8 cellular contexts compared by ENCODE assay signal in genomic region chr12:102479099-102479887, GRCh38. TPM values are rescaled to one million over a fixed set of nuclear protein-coding genes. Genes with fewer than 3 reads are reported as not detected.
DNase-seq lines count a peak whose midpoint lies in the region; ATAC-seq, FAIRE-seq and TF ChIP-seq lines count a peak whose summit lies in the region.

No MANE protein-coding gene starts in this region.

- H3K4me3 ChIP-seq in Loucy (ENCODE audit: low read length, poor library complexity, severe bottlenecking), result peak overlapping the region; percentile 47
- peak overlapping the region; percentile 39 for H3K4me3 ChIP-seq in fibroblast of villous mesenchyme (ENCODE audit: low read depth, low read length)

- no peak overlapping the region for H3K4me3 Mint-ChIP-seq in stimulated activated naive B cell treated with anti-CD40 and anti-IgM and Interleukin-4, amounts not matched to agents 10 μg/mL and 1 μg/mL and 100 μg/mL, for 72 hours

- peak overlapping the region; percentile 75 for H3K4me2 ChIP-seq in Loucy (ENCODE audit: low read depth, low read length, poor library complexity, severe bottlenecking)

- no peak overlapping the region for H3K9ac ChIP-seq in Loucy (ENCODE audit: low read depth, low read length, poor library complexity, severe bottlenecking)

- TF ChIP-seq CTCF in Loucy (conservative IDR thresholded peaks at IDR 0.05; ENCODE audit: low read length) (no peak), fibroblast of villous mesenchyme (IDR thresholded peaks at IDR 0.05; ENCODE audit: insufficient read depth, low read depth, low read length) (no peak)

- H3K4me1 Mint-ChIP-seq in stimulated activated naive B cell treated with anti-CD40 and anti-IgM and Interleukin-4, amounts not matched to agents 10 μg/mL and 1 μg/mL and 100 μg/mL, for 72 hours, result peaks cover 7 to 19% of the 10 kb centered on the region in 2 donors

- no peaks in the 10 kb centered on the region for H3K9me3 ChIP-seq in Loucy (ENCODE audit: insufficient read depth, low read depth, low read length)

- H3F3A ChIP-seq in Loucy (ENCODE audit: low read depth), result no peaks in the 10 kb centered on the region

- no peaks in the 10 kb centered on the region for H3K27me3 ChIP-seq in Loucy (ENCODE audit: insufficient read depth, low read length, poor library complexity, severe bottlenecking)

- peaks cover 23% of the 10 kb centered on the region for H3K4me1 ChIP-seq in Loucy (ENCODE audit: insufficient read depth, low read length, poor library complexity, severe bottlenecking)

- H3K9me2 ChIP-seq in Loucy (replicated peaks; ENCODE audit: low read depth, low read length), result no peaks in the 10 kb centered on the region

- peak overlapping the region; percentile 35; the same call in 1 of the 2 replicates for H2AFZ ChIP-seq in Loucy (ENCODE audit: low read length)

- peaks cover 9 to 17% of the 10 kb centered on the region in 2 donors for H3K27me3 Mint-ChIP-seq in stimulated activated naive B cell treated with anti-CD40 and anti-IgM and Interleukin-4, amounts not matched to agents 10 μg/mL and 1 μg/mL and 100 μg/mL, for 72 hours

- no peak for TF ChIP-seq POLR2A in GM12892 (IDR thresholded peaks at IDR 0.05; ENCODE audit: low read depth, low read length)

- peaks cover 5 to 6% of the 10 kb centered on the region in 2 donors for H3K36me3 Mint-ChIP-seq in stimulated activated naive B cell treated with anti-CD40 and anti-IgM and Interleukin-4, amounts not matched to agents 10 μg/mL and 1 μg/mL and 100 μg/mL, for 72 hours

- peak; percentile 24 for ATAC-seq in GM21576 (IDR thresholded peaks at IDR 0.05; ENCODE audit: unreplicated experiment)
- ATAC-seq in stimulated activated naive B cell treated with anti-CD40 and anti-IgM and Interleukin-4, amounts not matched to agents 10 μg/mL and 1 μg/mL and 100 μg/mL, for 72 hours (replicated peaks), result peak; percentile 25 to 26

- no peaks in the 10 kb centered on the region for H3K79me2 ChIP-seq in Loucy (ENCODE audit: insufficient read depth, low read length)

- DNase-seq in GM12892 (ENCODE audit: insufficient read length) (no peak), fibroblast of villous mesenchyme (ENCODE audit: low read depth) (peak; percentile 36), NCI-H187 treated with DMSO at 0.1 percent for 48 hours (lab: John Stamatoyannopoulos, UW) (no peak)
- no peak for DNase-seq in stimulated activated naive B cell treated with anti-CD40 and anti-IgM and Interleukin-4, amounts not matched to agents 10 μg/mL and 1 μg/mL and 100 μg/mL, for 72 hours
- DNase-seq in activated CD4-positive, alpha-beta T cell treated with anti-CD3 and anti-CD28 coated beads for 1 hour, result no peak
- no peak for DNase-seq in stimulated activated CD4-positive, alpha-beta T cell treated with anti-CD3 and anti-CD28 coated beads, Interleukin-4, amount 100 ng/mL, for 24 hours

- peak; percentile 36 for FAIRE-seq in GM12892 (lab: Jason Lieb, UNC)

- no peaks in the 10 kb centered on the region for H3K36me3 ChIP-seq in Loucy (ENCODE audit: insufficient read depth, low read length)

- no peaks in the 10 kb centered on the region for H4K20me1 ChIP-seq in Loucy (ENCODE audit: insufficient read depth, low read length, poor library complexity, severe bottlenecking)

- no peak overlapping the region for H3K27ac Mint-ChIP-seq in stimulated activated naive B cell treated with anti-CD40 and anti-IgM and Interleukin-4, amounts not matched to agents 10 μg/mL and 1 μg/mL and 100 μg/mL, for 72 hours

- H3K9me3 Mint-ChIP-seq in stimulated activated naive B cell treated with anti-CD40 and anti-IgM and Interleukin-4, amounts not matched to agents 10 μg/mL and 1 μg/mL and 100 μg/mL, for 72 hours, result peaks cover 0 to 5% of the 10 kb centered on the region in 2 donors

RNA-seq across cellular contexts. Expression of gene IGF1, which starts 1.1 kb away (rescaled TPM):
- polyA plus RNA-seq in GM12892 (2012; ENCODE audit: missing spikeins), result 13.9 TPM
- total RNA-seq in fibroblast of villous mesenchyme, result under 0.01 and 0.64 TPM in 2 replicates
